Comparison of ENCODE assay signal across 21 cellular contexts in genomic region chr17:82113422-82113821, GRCh38. TPM values are rescaled to one million over a fixed set of nuclear protein-coding genes. Genes with fewer than 3 reads are reported as not detected.
DNase-seq lines count a peak whose midpoint lies in the region; ATAC-seq and TF ChIP-seq lines count a peak whose summit lies in the region.
"Had no signal": no experiment of that assay in that cellular context is flagged by ENCODE, and none has a peak within 500 bp of the region (broad histone marks: within the 10 kb centered on the region; RNA-seq: fewer than 3 reads in every experiment).

No MANE protein-coding gene starts in this region.

- peaks cover 8 to 20% of the 10 kb centered on the region in 2 donors for H3K36me3 ChIP-seq in neuronal stem cell (replicated peaks in 1 of 2; ENCODE audit: control insufficient read depth in 2 of 2, insufficient read depth in 2 of 2, low read length in 2 of 2)
- H3K36me3 ChIP-seq in upper lobe of right lung = no peaks in the 10 kb centered on the region
- H3K36me3 ChIP-seq in aorta (ENCODE audit: control insufficient read depth in 1 of 2, insufficient read depth in 2 of 2, low read length in 1 of 2) = no peaks in the 10 kb centered on the region

- H3K4me3 ChIP-seq in HL-60 (replicated peaks; ENCODE audit: insufficient read depth, low read length) (no peak overlapping the region), neuronal stem cell (ENCODE audit: low read length in 2 of 2) (no peak overlapping the region), upper lobe of right lung (no peak overlapping the region), aorta (ENCODE audit: low read length in 2 of 2) (no peak overlapping the region)
- H3K4me3 ChIP-seq: BLaER1 had no signal

- ATAC-seq in upper lobe of right lung (peak; percentile 47), aorta (ENCODE audit: low FRiP score) (no peak), GM18861 (IDR thresholded peaks at IDR 0.05; ENCODE audit: unreplicated experiment) (no peak)
- ATAC-seq: CD8-positive, alpha-beta T cell; HCT116 had no signal

- H3K79me1 ChIP-seq in neuronal stem cell (ENCODE audit: low read depth, low read length) = peaks cover 3% of the 10 kb centered on the region

- peak overlapping the region; percentile 24 for H3K9ac ChIP-seq in neuronal stem cell (ENCODE audit: low read depth, low read length, poor library complexity)
- H3K9ac ChIP-seq: BLaER1 had no signal

- H3K27ac ChIP-seq in HL-60 (replicated peaks) (peak overlapping the region; percentile 46), VCaP (peak overlapping the region; percentile 99), neuronal stem cell (replicated peaks; ENCODE audit: low read length) (no peak overlapping the region), upper lobe of right lung (peak overlapping the region; percentile 71), aorta (ENCODE audit: low read depth in 1 of 2, low read length in 2 of 2) (no peak overlapping the region)
- H3K27ac ChIP-seq: BLaER1 had no signal

- H4K91ac ChIP-seq in neuronal stem cell (ENCODE audit: low read depth, low read length, poor library complexity) = no peak overlapping the region

- H3K27me3 ChIP-seq in HL-60 (ENCODE audit: insufficient read depth, poor library complexity, severe bottlenecking) = no peaks in the 10 kb centered on the region
- H3K27me3 ChIP-seq in neuronal stem cell (ENCODE audit: control insufficient read depth in 3 of 3, insufficient read depth in 3 of 3, low read depth in 1 of 3, low read length in 3 of 3) = no peaks in the 10 kb centered on the region
- H3K27me3 ChIP-seq in upper lobe of right lung = no peaks in the 10 kb centered on the region
- no peaks in the 10 kb centered on the region for H3K27me3 ChIP-seq in aorta (ENCODE audit: control insufficient read depth in 1 of 2, insufficient read depth in 2 of 2, low read length in 1 of 2)
- H3K27me3 ChIP-seq: BLaER1 had no signal

- H2AK5ac ChIP-seq in neuronal stem cell (ENCODE audit: low read depth, low read length) = peak overlapping the region; percentile 52

- peak overlapping the region; percentile 73 for H2BK12ac ChIP-seq in neuronal stem cell (ENCODE audit: low read length)

- no peak for TF ChIP-seq CTCF in HL-60 (IDR thresholded peaks at IDR 0.05; ENCODE audit: insufficient read depth, low read length)
- TF ChIP-seq CTCF in VCaP (conservative IDR thresholded peaks at IDR 0.05) = no peak
- TF ChIP-seq CTCF in upper lobe of right lung (IDR thresholded peaks at IDR 0.05) = no peak

- H3K14ac ChIP-seq in neuronal stem cell (ENCODE audit: low read length) = no peak overlapping the region

- WGBS in neuronal stem cell (ENCODE audit: extremely low coverage in 2 of 2, insufficient read length in 2 of 2, insufficient replicate concordance in 1 of 2), 2 donors = no CpG with 5 or more reads among the region's 9 CpGs
- 85 to 92% methylated on average over 9 of the region's 9 CpGs for WGBS in aorta, 2 donors

- no peak overlapping the region for H3K23ac ChIP-seq in neuronal stem cell (ENCODE audit: low read depth, low read length, poor library complexity)

- H2BK15ac ChIP-seq in neuronal stem cell (ENCODE audit: low read length) = no peak overlapping the region

- no peak overlapping the region for H3K4ac ChIP-seq in neuronal stem cell (ENCODE audit: low read length)

- H2AFZ ChIP-seq in neuronal stem cell (ENCODE audit: low read length) = no peak overlapping the region

- H3K4me1 ChIP-seq in neuronal stem cell (ENCODE audit: control insufficient read depth in 2 of 2, insufficient read depth in 1 of 2, low read depth in 1 of 2, low read length in 2 of 2) (peaks cover 14 to 15% of the 10 kb centered on the region in 2 donors), upper lobe of right lung (peaks cover 3% of the 10 kb centered on the region), aorta (ENCODE audit: control insufficient read depth in 1 of 2, insufficient read depth in 2 of 2, low read length in 2 of 2) (no peaks in the 10 kb centered on the region)

- H3K9me3 ChIP-seq in neuronal stem cell (replicated peaks in 1 of 2; ENCODE audit: control insufficient read depth in 2 of 2, insufficient read depth in 1 of 2, low read depth in 1 of 2, low read length in 2 of 2) (no peaks in the 10 kb centered on the region), upper lobe of right lung (no peaks in the 10 kb centered on the region), aorta (ENCODE audit: control insufficient read depth, low read length) (no peaks in the 10 kb centered on the region)
- H3K9me3 ChIP-seq: BLaER1 had no signal

- peak overlapping the region; percentile 82 for H2BK5ac ChIP-seq in neuronal stem cell (ENCODE audit: low read length)

- no peak overlapping the region for H2BK120ac ChIP-seq in neuronal stem cell (ENCODE audit: low read depth, low read length)

- no peak for DNase-seq in HL-60 (ENCODE audit: low read depth in 1 of 2, low spot score in 1 of 2)
- DNase-seq in neuronal stem cell (ENCODE audit: low spot score) = no peak
- DNase-seq in upper lobe of right lung = no peak
- no peak for DNase-seq in aorta
- no peak for DNase-seq in activated gamma-delta T cell (lab: John Stamatoyannopoulos, UW)
- DNase-seq: ACHN; Calu3; CD8-positive, alpha-beta T cell; DMS153; Kasumi-1; NCI-H1048; NCI-H1417 treated with DMSO at 0.1 percent for 48 hours; NCI-H187; NCI-H446 treated with DMSO at 0.1 percent for 48 hours; NCI-H526 treated with DMSO at 0.1 percent for 48 hours; OCI-M1; SHP77 had no signal

- H3K18ac ChIP-seq in neuronal stem cell (ENCODE audit: low read length) = peak overlapping the region; percentile 38

- intact Hi-C loops in upper lobe of right lung (cut with DNase I) (no loop called here), aorta (cut with DNase I) (no loop called here)

- no peak overlapping the region for H3K4me2 ChIP-seq in neuronal stem cell (ENCODE audit: insufficient read depth, low read length, poor library complexity, severe bottlenecking)
- H3K4me2 ChIP-seq: BLaER1 had no signal

- H4K8ac ChIP-seq in neuronal stem cell (ENCODE audit: low read depth, low read length) = no peak overlapping the region

RNA-seq across cellular contexts. Expression of gene FASN, which starts 15.4 kb away (rescaled TPM):
- 128 TPM for polyA plus RNA-seq in neuronal stem cell (2013, experiment 1 of 2)
- 131 TPM for polyA plus RNA-seq in neuronal stem cell (2013, experiment 2 of 2)
- total RNA-seq in upper lobe of right lung = 432 TPM
- 10 to 100 TPM; 42.2 to 64.0 TPM for total RNA-seq in aorta
- 10 to 100 TPM in 1 of 2 donors, 1 to 10 TPM in 1; 4.3 to 10.4 TPM for polyA plus RNA-seq in aorta

RNA-seq across cellular contexts. Expression of gene DUS1L, which starts 47.8 kb away (rescaled TPM):
- polyA plus RNA-seq in neuronal stem cell (2013, experiment 1 of 2) = 33.5 TPM
- polyA plus RNA-seq in neuronal stem cell (2013, experiment 2 of 2) = 31.8 TPM
- total RNA-seq in upper lobe of right lung (82.4 TPM), aorta (10 to 100 TPM; 47.0 to 61.1 TPM)
- 100 to 1,000 TPM in 1 of 2 donors, 10 to 100 TPM in 1; 43.7 to 143 TPM for polyA plus RNA-seq in aorta

Comparison
In these comparisons a context has a peak if more than half of its experiments do, and no peak if none do; other contexts are left out.
1. H3K27ac ChIP-seq: peak in HL-60 (single experiment), VCaP (single experiment) and upper lobe of right lung (single experiment); none in neuronal stem cell (single experiment) and aorta (0 of 2).